Comparison of ENCODE assay signal across 1 cellular context in genomic region chr5:134610715-134611114, GRCh38.
TF ChIP-seq lines count a peak whose summit lies in the region.

No MANE protein-coding gene starts in this region.

TF ChIP-seq in HepG2, 621 proteins besides CTCF, POLR2A, EP300 and RAD21:
- TF ChIP-seq ATAD3A (CRISPR knock-in tag; IDR thresholded peaks at IDR 0.05) (no peak), SIX1 (CRISPR knock-in tag; IDR thresholded peaks at IDR 0.05; ENCODE audit: borderline replicate concordance) (no peak), ZNF597 (CRISPR knock-in tag; IDR thresholded peaks at IDR 0.05) (no peak), ZNF414 (CRISPR knock-in tag; IDR thresholded peaks at IDR 0.05) (no peak), BCL3 (CRISPR knock-in tag; IDR thresholded peaks at IDR 0.05) (no peak), ZNF512B (CRISPR knock-in tag; IDR thresholded peaks at IDR 0.05; ENCODE audit: borderline replicate concordance) (no peak), ATF2 (CRISPR knock-in tag; IDR thresholded peaks at IDR 0.05) (no peak), SMAD3 (CRISPR knock-in tag; IDR thresholded peaks at IDR 0.05) (no peak), EHMT2 (IDR thresholded peaks at IDR 0.05; ENCODE audit: borderline replicate concordance, low read depth, low read length) (no peak), ZNF776 (CRISPR knock-in tag; IDR thresholded peaks at IDR 0.05) (no peak), ZNF775 (CRISPR knock-in tag; IDR thresholded peaks at IDR 0.05; ENCODE audit: borderline replicate concordance) (no peak), PAWR (CRISPR knock-in tag; IDR thresholded peaks at IDR 0.05; ENCODE audit: borderline replicate concordance) (no peak), ZBTB20 (CRISPR knock-in tag; IDR thresholded peaks at IDR 0.05; ENCODE audit: borderline replicate concordance, low read depth) (no peak), ZNF280D (CRISPR knock-in tag; IDR thresholded peaks at IDR 0.05) (no peak), TBL1XR1 (IDR thresholded peaks at IDR 0.05; ENCODE audit: borderline replicate concordance, low read length, partially characterized antibody) (no peak), EED (CRISPR knock-in tag; IDR thresholded peaks at IDR 0.05) (no peak), PLSCR1 (CRISPR knock-in tag; IDR thresholded peaks at IDR 0.05; ENCODE audit: borderline replicate concordance) (no peak), MAF1 (CRISPR knock-in tag; IDR thresholded peaks at IDR 0.05; ENCODE audit: borderline replicate concordance) (no peak), ZNF101 (CRISPR knock-in tag; IDR thresholded peaks at IDR 0.05; ENCODE audit: borderline replicate concordance, low read depth) (no peak), ZNF773 (CRISPR knock-in tag; IDR thresholded peaks at IDR 0.05; ENCODE audit: borderline replicate concordance) (no peak)
